In genomic region chrX:132909643-132910042, GRCh38 we compare ENCODE assay signal across 20 cellular contexts. TPM values are rescaled to one million over a fixed set of nuclear protein-coding genes. Genes with fewer than 3 reads are reported as not detected.
DNase-seq lines count a peak whose midpoint lies in the region; ATAC-seq and TF ChIP-seq lines count a peak whose summit lies in the region.
"Had no signal": no experiment of that assay in that cellular context is flagged by ENCODE, and none has a peak within 500 bp of the region (broad histone marks: within the 10 kb centered on the region; RNA-seq: fewer than 3 reads in every experiment).

No MANE protein-coding gene starts in this region.

- H3K36me3 Mint-ChIP-seq in CD8-positive, alpha-beta T cell: no peaks in the 10 kb centered on the region

- no peak overlapping the region for H3K4me3 Mint-ChIP-seq in CD8-positive, alpha-beta T cell
- H3K4me3 Mint-ChIP-seq: central memory CD8-positive, alpha-beta T cell had no signal

- H3K27ac ChIP-seq in DND-41 (ENCODE audit: low read length) (no peak overlapping the region), mammary epithelial cell (ENCODE audit: insufficient read depth, low read depth, low read length) (no peak overlapping the region)
- no peak overlapping the region for H3K27ac ChIP-seq in CD8-positive, alpha-beta T cell (ENCODE audit: low read depth, low read length)
- H3K27ac ChIP-seq: pancreas, uterus had no signal

- no peaks in the 10 kb centered on the region for H3K27me3 ChIP-seq in DND-41 (ENCODE audit: insufficient read depth, low read length, poor library complexity)
- H3K27me3 ChIP-seq in mammary epithelial cell (ENCODE audit: insufficient read depth, low read length): no peaks in the 10 kb centered on the region
- H3K27me3 ChIP-seq in CD8-positive, alpha-beta T cell (ENCODE audit: insufficient read depth, low read length): no peaks in the 10 kb centered on the region
- H3K27me3 ChIP-seq: uterus had no signal

- WGBS in mammary epithelial cell (ENCODE audit: low coverage, missing lambda C conversion rate): 43% methylated on average over 4 of the region's 4 CpGs

- peak; percentile 61 for ATAC-seq in DND-41 (ENCODE audit: insufficient read depth, low read depth)
- no peak for ATAC-seq in CD8-positive, alpha-beta T cell
- ATAC-seq: HepG2, pancreas, sciatic nerve had no signal

- no TSS peak for BruUV-seq in mammary epithelial cell (replicated peaks; lab: Mats Ljungman, UMichigan)

- dilution Hi-C loops in mammary epithelial cell (cut with HindIII; ENCODE audit: low sequenced_read_pairs): no loop called here

- DNase-seq in DND-41: no peak
- DNase-seq in OCI-M1 (lab: John Stamatoyannopoulos, UW): peak; percentile 49
- DNase-seq in mammary epithelial cell: peak; percentile 55
- peak; percentile 3 for DNase-seq in glomerular visceral epithelial cell (ENCODE audit: extremely low spot score)
- DNase-seq in amygdala (lab: John Stamatoyannopoulos, UW): no peak
- DNase-seq in CD8-positive, alpha-beta T cell: no peak
- DNase-seq in C1 segment of cervical spinal cord (lab: John Stamatoyannopoulos, UW): no peak
- no peak for DNase-seq in NCI-H1048 (lab: John Stamatoyannopoulos, UW)
- DNase-seq: activated CD4-positive, alpha-beta T cell treated with anti-CD3 and anti-CD28 coated beads, Interleukin-2, amount 50 U/mL, for 1 hour; activated naive CD4-positive, alpha-beta T cell treated with anti-CD3 and anti-CD28 coated beads, Interleukin-2, amount 50 U/mL, for 16 hours; Calu3; GDM1; NCI-H774; pancreas; stimulated activated CD4-positive, alpha-beta T cell treated with anti-CD3 and anti-CD28 coated beads, Interleukin-2, amount 100 ng/mL, for 48 hours; SW 1271; uterus had no signal

- intact Hi-C loops in mammary epithelial cell (cut with micrococcal nuclease): no loop called here
- intact Hi-C loops in CD8-positive, alpha-beta T cell (cut with DNase I, micrococcal nuclease): no loop called here

- no peak overlapping the region for H3K27ac Mint-ChIP-seq in CD8-positive, alpha-beta T cell

- H3K4me1 Mint-ChIP-seq in CD8-positive, alpha-beta T cell (ENCODE audit: low read depth): no peaks in the 10 kb centered on the region
- H3K4me1 Mint-ChIP-seq: central memory CD8-positive, alpha-beta T cell had no signal

- POLR2A ChIA-PET in CD8-positive, alpha-beta T cell (lab: Charles Lee): no interaction called here

- in situ Hi-C loops in mammary epithelial cell (cut with MboI; ENCODE audit: low sequenced_read_pairs in 2 of 2): no loop called here

- CTCF ChIA-PET in mammary epithelial cell (lab: Charles Lee; ENCODE audit: low non-redundant PET): no interaction called here
- CTCF ChIA-PET in CD8-positive, alpha-beta T cell (lab: Charles Lee): no interaction called here

- H3K4me2 ChIP-seq in DND-41 (ENCODE audit: insufficient read depth, low read length) (no peak overlapping the region), mammary epithelial cell (ENCODE audit: insufficient read depth, low read depth, low read length) (no peak overlapping the region)

- H2AFZ ChIP-seq in DND-41 (ENCODE audit: low read depth, low read length) (no peak overlapping the region), mammary epithelial cell (ENCODE audit: low read depth, low read length) (no peak overlapping the region)

- no peak overlapping the region for H3K4me3 ChIP-seq in DND-41 (ENCODE audit: low read depth in 1 of 2, low read length in 2 of 2)
- H3K4me3 ChIP-seq in mammary epithelial cell (replicated peaks in 1 of 3; ENCODE audit: insufficient read depth in 1 of 3, low read depth in 2 of 3, low read length in 3 of 3): no peak overlapping the region
- H3K4me3 ChIP-seq in CD8-positive, alpha-beta T cell (ENCODE audit: low read depth, low read length): no peak overlapping the region
- H3K4me3 ChIP-seq: pancreas, uterus had no signal

- H3K79me2 ChIP-seq in DND-41 (ENCODE audit: insufficient read depth, low read length): no peaks in the 10 kb centered on the region
- no peaks in the 10 kb centered on the region for H3K79me2 ChIP-seq in mammary epithelial cell (ENCODE audit: insufficient read depth, low read length)

- no peaks in the 10 kb centered on the region for H3K9me3 Mint-ChIP-seq in CD8-positive, alpha-beta T cell
- H3K9me3 Mint-ChIP-seq: central memory CD8-positive, alpha-beta T cell had no signal

- no peaks in the 10 kb centered on the region for H3K36me3 ChIP-seq in DND-41 (ENCODE audit: insufficient read depth, low read length)
- H3K36me3 ChIP-seq in mammary epithelial cell (ENCODE audit: insufficient read depth, low read length): no peaks in the 10 kb centered on the region
- no peaks in the 10 kb centered on the region for H3K36me3 ChIP-seq in CD8-positive, alpha-beta T cell (ENCODE audit: insufficient read depth, low read length)
- H3K36me3 ChIP-seq: pancreas, uterus had no signal

- H3K27me3 Mint-ChIP-seq in CD8-positive, alpha-beta T cell (ENCODE audit: low read depth): peaks cover 2% of the 10 kb centered on the region
- H3K27me3 Mint-ChIP-seq: central memory CD8-positive, alpha-beta T cell had no signal

- peaks cover 11% of the 10 kb centered on the region for H3K4me1 ChIP-seq in DND-41 (ENCODE audit: insufficient read depth, low read length)
- no peaks in the 10 kb centered on the region for H3K4me1 ChIP-seq in mammary epithelial cell (ENCODE audit: insufficient read depth, low read length)
- no peaks in the 10 kb centered on the region for H3K4me1 ChIP-seq in CD8-positive, alpha-beta T cell (ENCODE audit: insufficient read depth, low read length)
- H3K4me1 ChIP-seq: pancreas, uterus had no signal

- peaks cover 9% of the 10 kb centered on the region for H3K9me3 ChIP-seq in DND-41 (ENCODE audit: insufficient read depth, low read length, severe bottlenecking)
- no peaks in the 10 kb centered on the region for H3K9me3 ChIP-seq in mammary epithelial cell (replicated peaks; ENCODE audit: insufficient read depth, low read length)
- no peaks in the 10 kb centered on the region for H3K9me3 ChIP-seq in CD8-positive, alpha-beta T cell (ENCODE audit: low read length)
- H3K9me3 ChIP-seq: pancreas, uterus had no signal

- no peak overlapping the region for H3K9ac ChIP-seq in DND-41 (ENCODE audit: low read depth, low read length)
- no peak overlapping the region for H3K9ac ChIP-seq in mammary epithelial cell (ENCODE audit: insufficient read depth, low read length)

- no peak for TF ChIP-seq CTCF in DND-41 (IDR thresholded peaks at IDR 0.05; ENCODE audit: borderline replicate concordance, extremely low read depth, low read length, poor library complexity, severe bottlenecking)
- TF ChIP-seq CTCF in mammary epithelial cell (conservative IDR thresholded peaks at IDR 0.05 in 1 of 2, IDR thresholded peaks at IDR 0.05 in 1 of 2; ENCODE audit: extremely low read depth in 1 of 2, insufficient read depth in 1 of 2, low read depth in 1 of 2, low read length in 2 of 2): no peak
- TF ChIP-seq CTCF in CD8-positive, alpha-beta T cell (IDR thresholded peaks at IDR 0.05): no peak

- H4K20me1 ChIP-seq in DND-41 (ENCODE audit: insufficient read depth, low read length) (no peaks in the 10 kb centered on the region), mammary epithelial cell (ENCODE audit: insufficient read depth, low read length) (no peaks in the 10 kb centered on the region)

RNA-seq across cellular contexts. Expression of gene HS6ST2, which starts 48.8 kb away (rescaled TPM):
- total RNA-seq in mammary epithelial cell: under 1 TPM in 1 of 2 donors, not detected in 1; 0.67 TPM
- polyA plus RNA-seq in mammary epithelial cell: 0.15 TPM
- polyA minus RNA-seq in mammary epithelial cell: not detected
- total RNA-seq in CD8-positive, alpha-beta T cell: not detected
- total RNA-seq: HepG2 had no signal

Comparison
In these comparisons a context has a peak if more than half of its experiments do, and no peak if none do; other contexts are left out.
1. DNase-seq: peak in OCI-M1 (single experiment), mammary epithelial cell (single experiment) and glomerular visceral epithelial cell (single experiment); none in DND-41 (single experiment), amygdala (0 of 56), CD8-positive, alpha-beta T cell (0 of 7), C1 segment of cervical spinal cord (0 of 14) and NCI-H1048 (single experiment).